ENCODE assay signal across 28 cellular contexts in the genomic region with DNA sequence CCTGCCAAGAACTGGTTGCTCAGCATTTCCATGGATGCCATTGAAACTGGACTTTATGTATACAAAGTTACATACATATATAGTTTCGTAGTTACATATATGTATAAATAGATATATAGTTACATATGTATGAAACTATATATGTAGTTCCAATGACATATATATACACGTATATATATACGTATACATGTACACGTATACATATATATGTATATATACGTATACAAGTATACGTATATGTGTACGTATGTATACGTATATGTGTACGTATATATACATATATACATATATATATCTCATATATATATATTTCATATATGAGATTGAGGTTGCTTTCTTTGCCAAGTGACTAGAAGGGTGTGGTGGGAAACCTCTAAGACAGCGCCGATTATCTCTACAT.
"Had no signal": no experiment of that assay in that cellular context is flagged by ENCODE, and none has a peak within 500 bp of the region (broad histone marks: within the 10 kb centered on the region; RNA-seq: fewer than 3 reads in every experiment).

No MANE protein-coding gene starts in this region.

- ATAC-seq: naive thymus-derived CD8-positive, alpha-beta T cell; natural killer cell treated with Interleukin-12 subunit alpha and Interleukin-12 subunit beta and Interleukin-15 and Interleukin-18, amount 100 ng/mL, for 72 hours; pancreas; psoas muscle; right cardiac atrium; right lobe of liver; stimulated activated effector memory CD8-positive, alpha-beta T cell treated with anti-CD3 and anti-CD28 coated beads, Interleukin-12 subunit alpha, Interleukin-12 subunit beta, amount 100 ng/mL, for 72 hours; stimulated activated naive B cell treated with anti-CD40 and anti-IgM and Interleukin-4, amounts not matched to agents 10 μg/mL and 1 μg/mL and 100 μg/mL, for 72 hours had no signal

- DNase-seq: naive thymus-derived CD8-positive, alpha-beta T cell; nephron progenitor cell; nucleus accumbens; pancreas; psoas muscle; right cardiac atrium; right lobe of liver; sigmoid colon; small intestine; stimulated activated CD4-positive, alpha-beta T cell treated with anti-CD3 and anti-CD28 coated beads, Interleukin-15, amount 100 ng/mL, for 24 hours; stimulated activated CD4-positive, alpha-beta T cell treated with anti-CD3 and anti-CD28 coated beads, Interleukin-2, amount 100 ng/mL, for 24 hours; stimulated activated CD4-positive, alpha-beta T cell treated with anti-CD3 and anti-CD28 coated beads, Interleukin-2, amount 100 ng/mL, for 48 hours; stimulated activated CD4-positive, alpha-beta T cell treated with anti-CD3 and anti-CD28 coated beads, Interleukin-4, amount 100 ng/mL, for 24 hours; stimulated activated naive B cell treated with anti-CD40 and anti-IgM and Interleukin-4, amounts not matched to agents 10 μg/mL and 1 μg/mL and 100 μg/mL, for 72 hours; stimulated activated naive CD4-positive, alpha-beta T cell treated with Interleukin-2 at 50 U/mL for 16 hours; stomach; thyroid gland; trophoblast cell; upper lobe of left lung had no signal

- H3K36me3 ChIP-seq: neutrophil, pancreas, right lobe of liver, sigmoid colon, stomach, thoracic aorta, thyroid gland, tibial nerve, upper lobe of left lung, vagina had no signal

- H3K9me3 Mint-ChIP-seq: naive thymus-derived CD8-positive, alpha-beta T cell; natural killer cell treated with Interleukin-12 subunit alpha and Interleukin-12 subunit beta and Interleukin-15 and Interleukin-18, amount 100 ng/mL, for 72 hours; nephron progenitor cell; stimulated activated effector memory CD8-positive, alpha-beta T cell treated with anti-CD3 and anti-CD28 coated beads, Interleukin-12 subunit alpha, Interleukin-12 subunit beta, amount 100 ng/mL, for 72 hours; stimulated activated naive B cell treated with anti-CD40 and anti-IgM and Interleukin-4, amounts not matched to agents 10 μg/mL and 1 μg/mL and 100 μg/mL, for 72 hours; stimulated activated naive CD8-positive, alpha-beta T cell treated with anti-CD3 and anti-CD28 coated beads, Interleukin-15, Interleukin-2, amounts not matched to agents 100 ng/mL and 50 ng/mL, for 24 hours had no signal

- H3K27ac ChIP-seq: neutrophil, pancreas, psoas muscle, right lobe of liver, sigmoid colon, stomach, thoracic aorta, thyroid gland, tibial nerve, upper lobe of left lung, vagina had no signal

- H3K4me3 Mint-ChIP-seq: naive thymus-derived CD8-positive, alpha-beta T cell; natural killer cell treated with Interleukin-12 subunit alpha and Interleukin-12 subunit beta and Interleukin-15 and Interleukin-18, amount 100 ng/mL, for 72 hours; nephron progenitor cell; neural crest cell; stimulated activated effector memory CD8-positive, alpha-beta T cell treated with anti-CD3 and anti-CD28 coated beads, Interleukin-12 subunit alpha, Interleukin-12 subunit beta, amount 100 ng/mL, for 72 hours; stimulated activated naive B cell treated with anti-CD40 and anti-IgM and Interleukin-4, amounts not matched to agents 10 μg/mL and 1 μg/mL and 100 μg/mL, for 72 hours; stimulated activated naive CD8-positive, alpha-beta T cell treated with anti-CD3 and anti-CD28 coated beads, Interleukin-15, Interleukin-2, amounts not matched to agents 100 ng/mL and 50 ng/mL, for 24 hours had no signal

- H3K27ac Mint-ChIP-seq: naive thymus-derived CD8-positive, alpha-beta T cell; natural killer cell treated with Interleukin-12 subunit alpha and Interleukin-12 subunit beta and Interleukin-15 and Interleukin-18, amount 100 ng/mL, for 72 hours; nephron progenitor cell; stimulated activated effector memory CD8-positive, alpha-beta T cell treated with anti-CD3 and anti-CD28 coated beads, Interleukin-12 subunit alpha, Interleukin-12 subunit beta, amount 100 ng/mL, for 72 hours; stimulated activated naive B cell treated with anti-CD40 and anti-IgM and Interleukin-4, amounts not matched to agents 10 μg/mL and 1 μg/mL and 100 μg/mL, for 72 hours; stimulated activated naive CD8-positive, alpha-beta T cell treated with anti-CD3 and anti-CD28 coated beads, Interleukin-15, Interleukin-2, amounts not matched to agents 100 ng/mL and 50 ng/mL, for 24 hours had no signal

- H3K4me1 ChIP-seq: pancreas, right lobe of liver, sigmoid colon, stomach, thyroid gland, upper lobe of left lung, vagina had no signal

- H3K9me3 ChIP-seq: neutrophil, pancreas, psoas muscle, right lobe of liver, sigmoid colon, stomach, thoracic aorta, thyroid gland, tibial nerve, upper lobe of left lung, vagina had no signal

- H3K4me1 Mint-ChIP-seq: neural crest cell had no signal

- H3K27me3 ChIP-seq: neutrophil, pancreas, right lobe of liver, sigmoid colon, stomach, thyroid gland, tibial nerve, upper lobe of left lung, vagina had no signal

- FAIRE-seq: pancreas, small intestine, urothelium cell line had no signal

- H3K36me3 Mint-ChIP-seq: naive thymus-derived CD8-positive, alpha-beta T cell; natural killer cell treated with Interleukin-12 subunit alpha and Interleukin-12 subunit beta and Interleukin-15 and Interleukin-18, amount 100 ng/mL, for 72 hours; stimulated activated effector memory CD8-positive, alpha-beta T cell treated with anti-CD3 and anti-CD28 coated beads, Interleukin-12 subunit alpha, Interleukin-12 subunit beta, amount 100 ng/mL, for 72 hours; stimulated activated naive B cell treated with anti-CD40 and anti-IgM and Interleukin-4, amounts not matched to agents 10 μg/mL and 1 μg/mL and 100 μg/mL, for 72 hours had no signal

- H3K27me3 Mint-ChIP-seq: naive thymus-derived CD8-positive, alpha-beta T cell; natural killer cell treated with Interleukin-12 subunit alpha and Interleukin-12 subunit beta and Interleukin-15 and Interleukin-18, amount 100 ng/mL, for 72 hours; stimulated activated naive B cell treated with anti-CD40 and anti-IgM and Interleukin-4, amounts not matched to agents 10 μg/mL and 1 μg/mL and 100 μg/mL, for 72 hours; stimulated activated naive CD8-positive, alpha-beta T cell treated with anti-CD3 and anti-CD28 coated beads, Interleukin-15, Interleukin-2, amounts not matched to agents 100 ng/mL and 50 ng/mL, for 24 hours had no signal

- H3K4me3 ChIP-seq: pancreas, psoas muscle, right lobe of liver, sigmoid colon, stomach, thoracic aorta, thyroid gland, tibial nerve, upper lobe of left lung, vagina had no signal
